15 cellular contexts compared by ENCODE assay signal in the genomic region with DNA sequence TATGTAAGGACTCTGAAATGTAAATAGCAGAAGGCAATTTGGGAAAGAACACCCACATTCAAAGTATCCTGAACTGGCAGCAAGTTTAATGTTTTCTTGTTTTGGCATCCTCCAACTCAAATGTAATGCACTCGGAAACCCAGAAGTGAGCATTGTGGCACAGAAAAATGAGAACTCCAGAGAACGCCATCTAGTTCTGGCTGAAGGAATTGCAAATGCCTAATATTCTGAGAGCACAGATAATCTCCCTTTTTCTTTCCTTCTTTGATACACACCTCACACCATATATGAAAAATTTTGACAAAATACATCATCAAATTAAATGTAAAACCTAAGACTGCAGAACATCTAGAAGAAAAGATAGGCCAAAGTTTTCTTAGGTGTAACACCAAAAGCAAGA. TPM values are rescaled to one million over a fixed set of nuclear protein-coding genes. Genes with fewer than 3 reads are reported as not detected.
A peak's percentile ranks its signal among the peaks of the same experiment; 100 is the strongest.
DNase-seq lines count a peak whose midpoint lies in the region; ATAC-seq and TF ChIP-seq lines count a peak whose summit lies in the region.
"Had no signal": no experiment of that assay in that cellular context is flagged by ENCODE, and none has a peak within 500 bp of the region (broad histone marks: within the 10 kb centered on the region; RNA-seq: fewer than 3 reads in every experiment).

No MANE protein-coding gene starts in this region.

- ATAC-seq in body of pancreas (no peak), right lobe of liver (peak in 3 of 4 donors; percentile 56 to 62 (median 58))
- no peak for ATAC-seq in activated T-helper 17 cell treated with anti-CD3 and anti-CD28 coated beads, Interleukin-2, amount 50 U/mL, for 72 hours (replicated peaks)
- ATAC-seq: activated CD8-positive, alpha-beta T cell treated with anti-CD3 and anti-CD28 coated beads, Interleukin-2, amount 10 ng/mL, durations not matched to agents 7 days and 5 days; activated naive CD8-positive, alpha-beta T cell treated with anti-CD3 and anti-CD28 coated beads, Interleukin-2, amount 50 U/mL, for 24 hours had no signal

- TF ChIP-seq POLR2A in body of pancreas (IDR thresholded peaks at IDR 0.05) (no peak), right lobe of liver (IDR thresholded peaks at IDR 0.05) (no peak), Peyer's patch (IDR thresholded peaks at IDR 0.05) (no peak)

- 8 to 18% methylated on average over 2 of the region's 2 CpGs for WGBS in body of pancreas, 2 donors
- 13% methylated on average over 2 of the region's 2 CpGs for WGBS in right lobe of liver (ENCODE audit: insufficient coverage, low coverage, low lambda C conversion rate, missing lambda C conversion rate)

- no peak for DNase-seq in AG09319 (ENCODE audit: extremely low read depth, low read depth)
- peak; percentile 8 for DNase-seq in HT-29 (ENCODE audit: low spot score)
- DNase-seq in body of pancreas = peak in 1 of 4 donors; percentile 1
- DNase-seq in right lobe of liver = no peak
- DNase-seq in activated CD4-positive, alpha-beta T cell treated with anti-CD3 and anti-CD28 coated beads, Interleukin-2, amount 50 U/mL, for 4 hours = no peak
- DNase-seq in NCI-H1417 (lab: John Stamatoyannopoulos, UW) = no peak
- DNase-seq in Peyer's patch = no peak
- DNase-seq: activated CD8-positive, alpha-beta T cell treated with anti-CD3 and anti-CD28 coated beads, Interleukin-2, amount 10 ng/mL, durations not matched to agents 7 days and 5 days; activated naive CD8-positive, alpha-beta T cell treated with anti-CD3 and anti-CD28 coated beads, Interleukin-2, amount 50 U/mL, for 24 hours; CD4-positive, CD25-positive, alpha-beta regulatory T cell; MV-4-11; NCI-H748 treated with DMSO at 0.1 percent for 48 hours; stimulated activated CD4-positive, alpha-beta T cell treated with anti-CD3 and anti-CD28 coated beads, Interleukin-4, amount 100 ng/mL, for 4 hours had no signal

- peak; percentile 10 for TF ChIP-seq CTCF in AG09319 (IDR thresholded peaks at IDR 0.05; ENCODE audit: low read depth, low read length)
- TF ChIP-seq CTCF in body of pancreas (IDR thresholded peaks at IDR 0.05) = peak; percentile 33 to 58 (median 40)
- TF ChIP-seq CTCF in right lobe of liver (IDR thresholded peaks at IDR 0.05) = peak; percentile 44 to 53 (median 48)
- TF ChIP-seq CTCF in Peyer's patch (IDR thresholded peaks at IDR 0.05) = no peak

- H3K4me3 Mint-ChIP-seq in activated T-helper 17 cell treated with anti-CD3 and anti-CD28 coated beads, Interleukin-2, amount 50 U/mL, for 72 hours = no peak overlapping the region
- H3K4me3 Mint-ChIP-seq: activated CD8-positive, alpha-beta T cell treated with anti-CD3 and anti-CD28 coated beads, Interleukin-2, amount 10 ng/mL, durations not matched to agents 7 days and 5 days; activated naive CD8-positive, alpha-beta T cell treated with anti-CD3 and anti-CD28 coated beads, Interleukin-2, amount 50 U/mL, for 24 hours; CD4-positive, CD25-positive, alpha-beta regulatory T cell had no signal

- no peaks in the 10 kb centered on the region for H3K9me3 ChIP-seq in body of pancreas
- H3K9me3 ChIP-seq in right lobe of liver = no peaks in the 10 kb centered on the region
- H3K9me3 ChIP-seq in Peyer's patch = no peaks in the 10 kb centered on the region

- intact Hi-C loops in body of pancreas (cut with DNase I) (no loop called here), right lobe of liver (cut with DNase I) (no loop called here)

- no peaks in the 10 kb centered on the region for H3K36me3 Mint-ChIP-seq in activated T-helper 17 cell treated with anti-CD3 and anti-CD28 coated beads, Interleukin-2, amount 50 U/mL, for 72 hours (ENCODE audit: low read depth)
- H3K36me3 Mint-ChIP-seq: CD4-positive, CD25-positive, alpha-beta regulatory T cell had no signal

- H3K27ac ChIP-seq in body of pancreas = no peak overlapping the region
- H3K27ac ChIP-seq in right lobe of liver = no peak overlapping the region
- H3K27ac ChIP-seq in Peyer's patch = no peak overlapping the region

- H3K4me3 ChIP-seq in body of pancreas = no peak overlapping the region
- H3K4me3 ChIP-seq in right lobe of liver = no peak overlapping the region
- no peak overlapping the region for H3K4me3 ChIP-seq in Peyer's patch

- H3K4me1 Mint-ChIP-seq in activated T-helper 17 cell treated with anti-CD3 and anti-CD28 coated beads, Interleukin-2, amount 50 U/mL, for 72 hours = no peaks in the 10 kb centered on the region
- H3K4me1 Mint-ChIP-seq: activated naive CD8-positive, alpha-beta T cell treated with anti-CD3 and anti-CD28 coated beads, Interleukin-2, amount 50 U/mL, for 24 hours; CD4-positive, CD25-positive, alpha-beta regulatory T cell had no signal

- H3K27ac Mint-ChIP-seq in activated T-helper 17 cell treated with anti-CD3 and anti-CD28 coated beads, Interleukin-2, amount 50 U/mL, for 72 hours = no peak overlapping the region
- H3K27ac Mint-ChIP-seq: activated CD8-positive, alpha-beta T cell treated with anti-CD3 and anti-CD28 coated beads, Interleukin-2, amount 10 ng/mL, durations not matched to agents 7 days and 5 days; activated naive CD8-positive, alpha-beta T cell treated with anti-CD3 and anti-CD28 coated beads, Interleukin-2, amount 50 U/mL, for 24 hours; CD4-positive, CD25-positive, alpha-beta regulatory T cell had no signal

- H3K4me1 ChIP-seq in body of pancreas (no peaks in the 10 kb centered on the region), right lobe of liver (no peaks in the 10 kb centered on the region), Peyer's patch (no peaks in the 10 kb centered on the region)

- H3K9me3 Mint-ChIP-seq in activated T-helper 17 cell treated with anti-CD3 and anti-CD28 coated beads, Interleukin-2, amount 50 U/mL, for 72 hours = no peaks in the 10 kb centered on the region
- H3K9me3 Mint-ChIP-seq: activated naive CD8-positive, alpha-beta T cell treated with anti-CD3 and anti-CD28 coated beads, Interleukin-2, amount 50 U/mL, for 24 hours had no signal

- H3K27me3 ChIP-seq in body of pancreas (no peaks in the 10 kb centered on the region), right lobe of liver (peaks cover 0 to 3% of the 10 kb centered on the region in 2 donors), Peyer's patch (no peaks in the 10 kb centered on the region)

- no peaks in the 10 kb centered on the region for H3K36me3 ChIP-seq in body of pancreas (replicated peaks in 1 of 2; ENCODE audit: insufficient read depth in 1 of 2, low read depth in 2 of 2)
- H3K36me3 ChIP-seq in right lobe of liver = no peaks in the 10 kb centered on the region
- no peaks in the 10 kb centered on the region for H3K36me3 ChIP-seq in Peyer's patch

- H3K27me3 Mint-ChIP-seq in activated T-helper 17 cell treated with anti-CD3 and anti-CD28 coated beads, Interleukin-2, amount 50 U/mL, for 72 hours = no peaks in the 10 kb centered on the region
- H3K27me3 Mint-ChIP-seq: activated naive CD8-positive, alpha-beta T cell treated with anti-CD3 and anti-CD28 coated beads, Interleukin-2, amount 50 U/mL, for 24 hours; CD4-positive, CD25-positive, alpha-beta regulatory T cell had no signal

RNA-seq across cellular contexts. Expression of a gene that starts 52.1 kb away (rescaled TPM):
- not detected in 2 replicates for total RNA-seq in HT-29 (2014; rRNA removed; shearing (Covaris generic))
- total RNA-seq in body of pancreas (1 to 10 TPM; 6.0 to 9.6 TPM), right lobe of liver (1 to 10 TPM in 3 of 6 experiments, under 1 TPM in 3; 0.49 to 2.9 (median 1.5) TPM), Peyer's patch (under 1 TPM in 1 of 4 donors, not detected in 3; 0.35 TPM)
- total RNA-seq in activated T-helper 17 cell treated with anti-CD3 and anti-CD28 coated beads, Interleukin-2, amount 50 U/mL, for 72 hours = not detected
- total RNA-seq: activated CD8-positive, alpha-beta T cell treated with anti-CD3 and anti-CD28 coated beads, Interleukin-2, amount 10 ng/mL, durations not matched to agents 7 days and 5 days; CD4-positive, CD25-positive, alpha-beta regulatory T cell; T-helper 1 cell treated with Interleukin-12 subunit alpha and Interleukin-12 subunit beta and Interleukin-4 antibody, amounts not matched to agents 30 ng/mL and 1 ng/mL, for 36 hours had no signal

Comparison
In these comparisons a context has a peak if more than half of its experiments do, and no peak if none do; other contexts are left out.
1. CTCF ChIP-seq: peak in AG09319 (single experiment), body of pancreas (7 of 7) and right lobe of liver (4 of 4); none in Peyer's patch (0 of 6).
2. ATAC-seq: peak in right lobe of liver (3 of 4); none in body of pancreas (single experiment) and activated T-helper 17 cell treated with anti-CD3 and anti-CD28 coated beads, Interleukin-2, amount 50 U/mL, for 72 hours (single experiment).